In the genomic region with DNA sequence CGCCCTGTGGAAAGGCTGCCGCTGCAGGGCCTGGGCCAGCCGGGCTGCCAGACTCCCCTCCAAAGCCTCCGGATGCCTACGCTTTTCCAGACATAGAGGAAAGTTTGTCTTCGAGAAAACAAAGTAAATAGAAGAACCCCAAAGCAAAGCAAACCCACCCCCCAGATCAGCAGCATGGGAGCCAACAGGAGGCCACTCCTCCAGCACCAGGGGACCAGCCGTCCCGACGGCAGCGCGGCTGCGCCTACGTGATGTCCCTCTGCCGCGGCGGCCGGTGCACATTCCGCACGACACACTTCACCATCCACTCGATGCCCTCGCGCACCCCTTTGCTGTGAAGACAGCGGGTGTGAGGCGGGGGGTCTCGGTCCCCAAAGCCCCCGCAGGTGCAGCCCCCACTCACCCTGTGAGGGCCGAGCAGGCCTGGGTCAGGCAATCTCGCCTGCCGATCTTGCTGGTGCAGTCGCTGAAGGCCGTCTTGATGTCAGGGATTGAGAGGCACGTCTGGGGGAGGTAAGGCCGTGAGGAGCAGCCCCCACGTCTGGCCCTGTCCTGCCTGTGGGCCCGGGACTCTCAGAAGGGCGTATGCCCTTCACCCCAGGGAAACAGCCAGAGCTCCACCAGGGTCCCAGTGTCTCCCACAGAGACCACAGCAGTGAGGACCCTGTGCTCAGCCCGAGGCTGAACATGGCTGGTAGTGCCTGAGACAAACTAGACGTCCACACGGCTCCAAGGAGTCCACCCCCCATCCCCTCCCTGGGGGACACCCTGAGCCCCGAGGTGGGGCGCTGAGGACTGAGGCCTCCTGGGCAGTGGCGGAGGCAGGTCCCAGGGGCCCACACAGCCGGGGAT, we compare ENCODE assay signal across 13 cellular contexts. TPM values are rescaled to one million over a fixed set of nuclear protein-coding genes. Genes with fewer than 3 reads are reported as not detected.
A peak's percentile ranks its signal among the peaks of the same experiment; 100 is the strongest.
DNase-seq lines count a peak whose midpoint lies in the region; ATAC-seq and TF ChIP-seq lines count a peak whose summit lies in the region.
"Had no signal": no experiment of that assay in that cellular context is flagged by ENCODE, and none has a peak within 500 bp of the region (broad histone marks: within the 10 kb centered on the region; RNA-seq: fewer than 3 reads in every experiment).

No MANE protein-coding gene starts in this region.

- ATAC-seq in Panc1 = no peak
- ATAC-seq in stimulated activated naive B cell treated with anti-CD40 and anti-IgM and Interleukin-4, amounts not matched to agents 10 μg/mL and 1 μg/mL and 100 μg/mL, for 72 hours (replicated peaks) = no peak
- ATAC-seq in HG03378 (IDR thresholded peaks at IDR 0.05; ENCODE audit: unreplicated experiment) = no peak
- no peak for ATAC-seq in activated T-helper 17 cell treated with anti-CD3 and anti-CD28 coated beads, Interleukin-2, amount 50 U/mL, for 72 hours (replicated peaks)

- peak overlapping the region; percentile 53 for H3K27ac Mint-ChIP-seq in activated naive CD4-positive, alpha-beta T cell treated with anti-CD3 and anti-CD28 coated beads for 36 hours
- H3K27ac Mint-ChIP-seq in glutamatergic neuron (ENCODE audit: unreplicated experiment) = peak overlapping the region; percentile 55
- peak overlapping the region; percentile 73 for H3K27ac Mint-ChIP-seq in stimulated activated naive B cell treated with anti-CD40 and anti-IgM and Interleukin-4, amounts not matched to agents 10 μg/mL and 1 μg/mL and 100 μg/mL, for 72 hours
- H3K27ac Mint-ChIP-seq in activated T-helper 17 cell treated with anti-CD3 and anti-CD28 coated beads, Interleukin-2, amount 50 U/mL, for 72 hours = no peak overlapping the region

- no peak overlapping the region for H3K4me3 Mint-ChIP-seq in activated naive CD4-positive, alpha-beta T cell treated with anti-CD3 and anti-CD28 coated beads for 36 hours
- H3K4me3 Mint-ChIP-seq in glutamatergic neuron (ENCODE audit: unreplicated experiment) = peak overlapping the region; percentile 34
- no peak overlapping the region for H3K4me3 Mint-ChIP-seq in stimulated activated naive B cell treated with anti-CD40 and anti-IgM and Interleukin-4, amounts not matched to agents 10 μg/mL and 1 μg/mL and 100 μg/mL, for 72 hours
- no peak overlapping the region for H3K4me3 Mint-ChIP-seq in activated T-helper 17 cell treated with anti-CD3 and anti-CD28 coated beads, Interleukin-2, amount 50 U/mL, for 72 hours

- TF ChIP-seq CTCF in Panc1 (IDR thresholded peaks at IDR 0.05) = no peak
- TF ChIP-seq CTCF in glutamatergic neuron (IDR thresholded peaks at IDR 0.05; ENCODE audit: partially characterized antibody, unreplicated experiment) = no peak

- peak overlapping the region; percentile 77 for H3K27ac ChIP-seq in Panc1 (ENCODE audit: low read length)
- H3K27ac ChIP-seq: C4-2B had no signal

- POLR2A ChIA-PET in Panc1 (lab: Charles Lee) = no interaction called here

- BruUV-seq in Panc1 (replicated peaks; lab: Mats Ljungman, UMichigan) = no TSS peak

- in situ Hi-C loops in Panc1 (cut with HindIII; ENCODE audit: low pct_unique_long_range_greater_than_20kb, low sequenced_read_pairs) = no loop called here

- intact Hi-C loops in activated naive CD4-positive, alpha-beta T cell treated with anti-CD3 and anti-CD28 coated beads for 36 hours (cut with micrococcal nuclease) = no loop called here
- intact Hi-C loops in Panc1 (cut with micrococcal nuclease; ENCODE audit: unreplicated experiment) = no loop called here

- peaks cover 2% of the 10 kb centered on the region for H3K36me3 Mint-ChIP-seq in activated naive CD4-positive, alpha-beta T cell treated with anti-CD3 and anti-CD28 coated beads for 36 hours (ENCODE audit: low read depth)
- no peaks in the 10 kb centered on the region for H3K36me3 Mint-ChIP-seq in glutamatergic neuron (ENCODE audit: unreplicated experiment)
- peaks cover 15 to 33% of the 10 kb centered on the region in 2 donors for H3K36me3 Mint-ChIP-seq in stimulated activated naive B cell treated with anti-CD40 and anti-IgM and Interleukin-4, amounts not matched to agents 10 μg/mL and 1 μg/mL and 100 μg/mL, for 72 hours
- peaks cover 19% of the 10 kb centered on the region for H3K36me3 Mint-ChIP-seq in activated T-helper 17 cell treated with anti-CD3 and anti-CD28 coated beads, Interleukin-2, amount 50 U/mL, for 72 hours (ENCODE audit: low read depth)

- H3K4me3 ChIP-seq in Panc1 (ENCODE audit: low read depth in 2 of 2, low read length in 2 of 2) = no peak overlapping the region

- H3K9me3 ChIP-seq in Panc1 (ENCODE audit: control insufficient read depth, insufficient read depth, low read depth, low read length) = no peaks in the 10 kb centered on the region

- no peaks in the 10 kb centered on the region for H3K9me3 Mint-ChIP-seq in activated naive CD4-positive, alpha-beta T cell treated with anti-CD3 and anti-CD28 coated beads for 36 hours
- peaks cover 9% of the 10 kb centered on the region for H3K9me3 Mint-ChIP-seq in glutamatergic neuron (ENCODE audit: unreplicated experiment)
- no peaks in the 10 kb centered on the region for H3K9me3 Mint-ChIP-seq in stimulated activated naive B cell treated with anti-CD40 and anti-IgM and Interleukin-4, amounts not matched to agents 10 μg/mL and 1 μg/mL and 100 μg/mL, for 72 hours
- H3K9me3 Mint-ChIP-seq in activated T-helper 17 cell treated with anti-CD3 and anti-CD28 coated beads, Interleukin-2, amount 50 U/mL, for 72 hours = no peaks in the 10 kb centered on the region

- CTCF ChIA-PET in activated naive CD4-positive, alpha-beta T cell treated with anti-CD3 and anti-CD28 coated beads for 36 hours (lab: Charles Lee) = no interaction called here
- CTCF ChIA-PET in Panc1 (lab: Charles Lee) = interaction anchor here (0.6 kb wide), 1 partner anchor 200 kb away, joined by 8 read pairs; no protein-coding TSS in a partner anchor

- H3K27me3 Mint-ChIP-seq in activated naive CD4-positive, alpha-beta T cell treated with anti-CD3 and anti-CD28 coated beads for 36 hours (ENCODE audit: low read depth) = no peaks in the 10 kb centered on the region
- H3K27me3 Mint-ChIP-seq in glutamatergic neuron (ENCODE audit: unreplicated experiment) = peaks cover 13% of the 10 kb centered on the region
- no peaks in the 10 kb centered on the region for H3K27me3 Mint-ChIP-seq in stimulated activated naive B cell treated with anti-CD40 and anti-IgM and Interleukin-4, amounts not matched to agents 10 μg/mL and 1 μg/mL and 100 μg/mL, for 72 hours
- no peaks in the 10 kb centered on the region for H3K27me3 Mint-ChIP-seq in activated T-helper 17 cell treated with anti-CD3 and anti-CD28 coated beads, Interleukin-2, amount 50 U/mL, for 72 hours

- no peaks in the 10 kb centered on the region for H3K27me3 ChIP-seq in Panc1 (ENCODE audit: control insufficient read depth, insufficient read depth, low read length)

- H3K36me3 ChIP-seq in Panc1 (ENCODE audit: control insufficient read depth, insufficient read depth, low read length) = no peaks in the 10 kb centered on the region

- no peak for DNase-seq in activated naive CD4-positive, alpha-beta T cell treated with anti-CD3 and anti-CD28 coated beads for 36 hours
- DNase-seq in activated naive CD4-positive, alpha-beta T cell (lab: John Stamatoyannopoulos, UW) = no peak
- DNase-seq in Panc1 (ENCODE audit: low read depth, low spot score) = no peak
- peak; percentile 19 for DNase-seq in glutamatergic neuron
- no peak for DNase-seq in stimulated activated naive B cell treated with anti-CD40 and anti-IgM and Interleukin-4, amounts not matched to agents 10 μg/mL and 1 μg/mL and 100 μg/mL, for 72 hours
- DNase-seq in pons (ENCODE audit: low spot score) = no peak
- DNase-seq: amygdala, HCEC 1CT, NCI-H446, SIG-M5 had no signal

- H3K4me1 Mint-ChIP-seq in activated naive CD4-positive, alpha-beta T cell treated with anti-CD3 and anti-CD28 coated beads for 36 hours (ENCODE audit: low read depth) = peaks cover 44% of the 10 kb centered on the region
- peaks cover 2% of the 10 kb centered on the region for H3K4me1 Mint-ChIP-seq in glutamatergic neuron (ENCODE audit: low read depth, unreplicated experiment)
- H3K4me1 Mint-ChIP-seq in stimulated activated naive B cell treated with anti-CD40 and anti-IgM and Interleukin-4, amounts not matched to agents 10 μg/mL and 1 μg/mL and 100 μg/mL, for 72 hours = peaks cover 19 to 49% of the 10 kb centered on the region in 2 donors
- no peaks in the 10 kb centered on the region for H3K4me1 Mint-ChIP-seq in activated T-helper 17 cell treated with anti-CD3 and anti-CD28 coated beads, Interleukin-2, amount 50 U/mL, for 72 hours

- H3K4me1 ChIP-seq in Panc1 (ENCODE audit: control insufficient read depth, insufficient read depth, low read length) = peaks cover 64% of the 10 kb centered on the region

RNA-seq across cellular contexts. Expression of a gene that starts 4.0 kb away (rescaled TPM):
- not detected for total RNA-seq in activated naive CD4-positive, alpha-beta T cell treated with anti-CD3 and anti-CD28 coated beads for 36 hours
- total RNA-seq in Panc1 (2021; ENCODE audit: unreplicated experiment) = not detected
- polyA plus RNA-seq in Panc1 (2012; ENCODE audit: insufficient read length) = 1.4 TPM
- not detected for total RNA-seq in glutamatergic neuron (ENCODE audit: unreplicated experiment)
- total RNA-seq in activated T-helper 17 cell treated with anti-CD3 and anti-CD28 coated beads, Interleukin-2, amount 50 U/mL, for 72 hours = not detected

RNA-seq across cellular contexts. Expression of a gene that starts 7.4 kb away (rescaled TPM):
- total RNA-seq in activated naive CD4-positive, alpha-beta T cell treated with anti-CD3 and anti-CD28 coated beads for 36 hours = 10 to 100 TPM; 45.6 to 49.2 TPM
- total RNA-seq in Panc1 (2021; ENCODE audit: unreplicated experiment) (57.9 TPM), glutamatergic neuron (ENCODE audit: unreplicated experiment) (51.9 TPM)
- polyA plus RNA-seq in Panc1 (2012; ENCODE audit: insufficient read length) = 68.1 TPM
- total RNA-seq in activated T-helper 17 cell treated with anti-CD3 and anti-CD28 coated beads, Interleukin-2, amount 50 U/mL, for 72 hours = 10 to 100 TPM; 43.8 to 55.8 TPM

RNA-seq across cellular contexts. Expression of a gene that starts 7.4 kb away (rescaled TPM):
- 10 to 100 TPM; 15.3 to 18.0 TPM for total RNA-seq in activated naive CD4-positive, alpha-beta T cell treated with anti-CD3 and anti-CD28 coated beads for 36 hours
- 35.8 TPM for total RNA-seq in Panc1 (2021; ENCODE audit: unreplicated experiment)
- 41.9 TPM for polyA plus RNA-seq in Panc1 (2012; ENCODE audit: insufficient read length)
- total RNA-seq in glutamatergic neuron (ENCODE audit: unreplicated experiment) = 41.5 TPM
- 10 to 100 TPM; 18.3 to 24.7 TPM for total RNA-seq in activated T-helper 17 cell treated with anti-CD3 and anti-CD28 coated beads, Interleukin-2, amount 50 U/mL, for 72 hours

RNA-seq across cellular contexts. Expression of a gene that starts 36.0 kb away (rescaled TPM):
- 1 to 10 TPM; 3.1 to 4.1 TPM for total RNA-seq in activated naive CD4-positive, alpha-beta T cell treated with anti-CD3 and anti-CD28 coated beads for 36 hours
- total RNA-seq in Panc1 (2021; ENCODE audit: unreplicated experiment) = 15.2 TPM
- polyA plus RNA-seq in Panc1 (2012; ENCODE audit: insufficient read length) = 8.0 TPM
- 16.6 TPM for total RNA-seq in glutamatergic neuron (ENCODE audit: unreplicated experiment)
- 10 to 100 TPM in 1 of 2 donors, 1 to 10 TPM in 1; 9.8 to 24.8 TPM for total RNA-seq in activated T-helper 17 cell treated with anti-CD3 and anti-CD28 coated beads, Interleukin-2, amount 50 U/mL, for 72 hours

RNA-seq across cellular contexts. Expression of a gene that starts 39.2 kb away (rescaled TPM):
- total RNA-seq in activated naive CD4-positive, alpha-beta T cell treated with anti-CD3 and anti-CD28 coated beads for 36 hours = 10 to 100 TPM; 22.4 to 24.8 TPM
- total RNA-seq in Panc1 (2021; ENCODE audit: unreplicated experiment) (166 TPM), glutamatergic neuron (ENCODE audit: unreplicated experiment) (47.9 TPM)
- 299 TPM for polyA plus RNA-seq in Panc1 (2012; ENCODE audit: insufficient read length)
- total RNA-seq in activated T-helper 17 cell treated with anti-CD3 and anti-CD28 coated beads, Interleukin-2, amount 50 U/mL, for 72 hours = 10 to 100 TPM; 30.5 to 35.1 TPM
